ENCODE assay signal across 1 cellular context in the genomic region with DNA sequence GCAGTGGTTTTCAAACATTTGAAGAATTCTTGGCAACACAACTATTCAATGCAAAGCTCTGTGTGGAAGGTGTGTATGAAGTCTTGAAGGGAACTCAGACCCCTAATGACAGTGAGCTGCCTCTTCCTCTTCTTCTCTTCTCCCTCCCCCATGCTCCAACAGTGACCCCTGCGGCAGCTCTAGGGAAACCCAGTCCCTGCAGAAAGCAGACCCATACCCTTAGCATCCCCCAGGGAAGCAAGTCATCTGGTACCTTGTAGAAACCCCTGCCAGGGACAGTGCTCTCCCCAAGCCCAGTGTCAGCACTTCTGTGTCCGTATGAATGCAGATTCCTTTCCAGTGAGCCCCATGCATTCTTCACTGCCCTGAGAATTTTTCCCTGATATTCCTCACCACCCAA.
TF ChIP-seq lines count a peak whose summit lies in the region.

No MANE protein-coding gene starts in this region.

TF ChIP-seq in HepG2, 621 proteins besides CTCF, POLR2A, EP300 and RAD21 (continued from another document):
- no peak for TF ChIP-seq RBAK (CRISPR knock-in tag; IDR thresholded peaks at IDR 0.05)
- TF ChIP-seq, protein P1, sequence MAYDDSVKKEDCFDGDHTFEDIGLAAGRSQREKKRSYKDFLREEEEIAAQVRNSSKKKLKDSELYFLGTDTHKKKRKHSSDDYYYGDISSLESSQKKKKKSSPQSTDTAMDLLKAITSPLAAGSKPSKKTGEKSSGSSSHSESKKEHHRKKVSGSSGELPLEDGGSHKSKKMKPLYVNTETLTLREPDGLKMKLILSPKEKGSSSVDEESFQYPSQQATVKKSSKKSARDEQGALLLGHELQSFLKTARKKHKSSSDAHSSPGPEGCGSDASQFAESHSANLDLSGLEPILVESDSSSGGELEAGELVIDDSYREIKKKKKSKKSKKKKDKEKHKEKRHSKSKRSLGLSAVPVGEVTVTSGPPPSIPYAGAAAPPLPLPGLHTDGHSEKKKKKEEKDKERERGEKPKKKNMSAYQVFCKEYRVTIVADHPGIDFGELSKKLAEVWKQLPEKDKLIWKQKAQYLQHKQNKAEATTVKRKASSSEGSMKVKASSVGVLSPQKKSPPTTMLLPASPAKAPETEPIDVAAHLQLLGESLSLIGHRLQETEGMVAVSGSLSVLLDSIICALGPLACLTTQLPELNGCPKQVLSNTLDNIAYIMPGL (CRISPR knock-in tag; IDR thresholded peaks at IDR 0.05; ENCODE audit: borderline replicate concordance in 1 of 2, low read depth in 1 of 2): no peak
- TF ChIP-seq MAF1 (CRISPR knock-in tag; IDR thresholded peaks at IDR 0.05; ENCODE audit: borderline replicate concordance): no peak
- no peak for TF ChIP-seq NFRKB (IDR thresholded peaks at IDR 0.05)
- TF ChIP-seq, protein P2, sequence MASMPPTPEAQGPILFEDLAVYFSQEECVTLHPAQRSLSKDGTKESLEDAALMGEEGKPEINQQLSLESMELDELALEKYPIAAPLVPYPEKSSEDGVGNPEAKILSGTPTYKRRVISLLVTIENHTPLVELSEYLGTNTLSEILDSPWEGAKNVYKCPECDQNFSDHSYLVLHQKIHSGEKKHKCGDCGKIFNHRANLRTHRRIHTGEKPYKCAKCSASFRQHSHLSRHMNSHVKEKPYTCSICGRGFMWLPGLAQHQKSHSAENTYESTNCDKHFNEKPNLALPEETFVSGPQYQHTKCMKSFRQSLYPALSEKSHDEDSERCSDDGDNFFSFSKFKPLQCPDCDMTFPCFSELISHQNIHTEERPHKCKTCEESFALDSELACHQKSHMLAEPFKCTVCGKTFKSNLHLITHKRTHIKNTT (CRISPR knock-in tag; IDR thresholded peaks at IDR 0.05): no peak
